29 cellular contexts compared by ENCODE assay signal in the genomic region with DNA sequence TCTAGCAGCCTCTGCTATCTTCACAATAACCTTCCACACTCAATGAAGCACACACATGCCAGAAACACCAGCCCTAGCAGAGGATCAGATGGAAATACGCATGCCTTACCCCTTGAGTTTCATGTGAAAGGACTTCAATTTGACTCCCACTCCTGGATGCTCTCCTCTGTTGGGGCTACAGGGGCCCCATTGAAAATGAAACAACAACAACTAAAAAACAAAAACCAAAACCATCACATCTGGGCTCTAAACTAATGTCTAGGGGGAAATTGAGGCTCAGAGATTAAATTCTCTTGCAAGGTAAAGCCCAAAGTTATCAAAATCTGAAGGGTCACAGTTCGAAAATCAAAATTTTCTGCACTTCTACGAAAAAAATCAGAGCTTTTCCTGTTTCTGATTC. TPM values are rescaled to one million over a fixed set of nuclear protein-coding genes. Genes with fewer than 3 reads are reported as not detected.
DNase-seq lines count a peak whose midpoint lies in the region; ATAC-seq, FAIRE-seq and TF ChIP-seq lines count a peak whose summit lies in the region.
"Had no signal": no experiment of that assay in that cellular context is flagged by ENCODE, and none has a peak within 500 bp of the region (broad histone marks: within the 10 kb centered on the region; RNA-seq: fewer than 3 reads in every experiment).

No MANE protein-coding gene starts in this region.

- H3K9ac ChIP-seq in KMS-11: no peak overlapping the region; the same call in 1 of the 2 replicates
- H3K9ac ChIP-seq: BLaER1 treated with 17β-estradiol and CSF1 and Interleukin-3, amounts not matched to agents 10 nM and 100 nM had no signal

- H3K4me2 ChIP-seq in KMS-11: peak overlapping the region; percentile 67
- no peak overlapping the region for H3K4me2 ChIP-seq in osteoblast (ENCODE audit: insufficient read depth, low read length)
- H3K4me2 ChIP-seq: BLaER1 treated with 17β-estradiol and CSF1 and Interleukin-3, amounts not matched to agents 10 nM and 100 nM had no signal

- peaks cover 11% of the 10 kb centered on the region for H3K4me1 ChIP-seq in KMS-11 (ENCODE audit: low read depth, poor library complexity, severe bottlenecking)
- no peaks in the 10 kb centered on the region for H3K4me1 ChIP-seq in osteoblast (ENCODE audit: insufficient read depth, low read length)
- H3K4me1 ChIP-seq in upper lobe of right lung: no peaks in the 10 kb centered on the region
- H3K4me1 ChIP-seq: BLaER1 treated with 17β-estradiol and CSF1 and Interleukin-3, amounts not matched to agents 10 nM and 100 nM had no signal

- H3K4me3 ChIP-seq in KMS-11 (IDR thresholded peaks at IDR 0.05; ENCODE audit: insufficient read depth, low read depth, low read length) (no peak overlapping the region), osteoblast (ENCODE audit: insufficient read depth, low read length) (no peak overlapping the region), upper lobe of right lung (no peak overlapping the region)
- H3K4me3 ChIP-seq: BLaER1 treated with 17β-estradiol and CSF1 and Interleukin-3, amounts not matched to agents 10 nM and 100 nM; K562; MG63; SK-N-MC had no signal

- H3K36me3 ChIP-seq in KMS-11 (ENCODE audit: insufficient read depth) (no peaks in the 10 kb centered on the region), osteoblast (ENCODE audit: insufficient read depth, low read length) (no peaks in the 10 kb centered on the region), upper lobe of right lung (no peaks in the 10 kb centered on the region)
- H3K36me3 ChIP-seq: BLaER1 treated with 17β-estradiol and CSF1 and Interleukin-3, amounts not matched to agents 10 nM and 100 nM; MG63 had no signal

- in situ Hi-C loops in KBM-7 (cut with MboI; ENCODE audit: low pct_unique_long_range_greater_than_20kb, low sequenced_read_pairs): no loop called here

- TF ChIP-seq POLR2A in GM12891 (IDR thresholded peaks at IDR 0.05; ENCODE audit: low read depth, low read length): no peak

- H3K27ac ChIP-seq in KMS-11: no peak overlapping the region
- no peak overlapping the region for H3K27ac ChIP-seq in osteoblast (ENCODE audit: low read depth, low read length)
- H3K27ac ChIP-seq in upper lobe of right lung: no peak overlapping the region
- H3K27ac ChIP-seq: BLaER1 treated with 17β-estradiol and CSF1 and Interleukin-3, amounts not matched to agents 10 nM and 100 nM; SK-N-MC had no signal

- TF ChIP-seq CTCF in KMS-11 (conservative IDR thresholded peaks at IDR 0.05; ENCODE audit: low read depth, low read length) (no peak), osteoblast (IDR thresholded peaks at IDR 0.05; ENCODE audit: extremely low read depth, low read depth, low read length) (no peak), upper lobe of right lung (IDR thresholded peaks at IDR 0.05) (no peak)

- intact Hi-C loops in upper lobe of right lung (cut with DNase I): no loop called here

- peak; percentile 71 for FAIRE-seq in GM12891 (lab: Jason Lieb, UNC)
- FAIRE-seq: A204.1, D721Med, HTR-8/SVneo, K562, RCC 7860 had no signal

- peak overlapping the region; percentile 62 for H2AFZ ChIP-seq in KMS-11 (ENCODE audit: low read depth)
- H2AFZ ChIP-seq in osteoblast (ENCODE audit: low read length): peak overlapping the region; percentile 14

- H3K27me3 ChIP-seq in KMS-11 (ENCODE audit: insufficient read depth, low read depth) (no peaks in the 10 kb centered on the region), osteoblast (ENCODE audit: insufficient read depth, low read length) (no peaks in the 10 kb centered on the region), upper lobe of right lung (no peaks in the 10 kb centered on the region)
- H3K27me3 ChIP-seq: BLaER1 treated with 17β-estradiol and CSF1 and Interleukin-3, amounts not matched to agents 10 nM and 100 nM had no signal

- no peaks in the 10 kb centered on the region for H4K20me1 ChIP-seq in KMS-11 (ENCODE audit: insufficient read depth)
- no peaks in the 10 kb centered on the region for H4K20me1 ChIP-seq in osteoblast (ENCODE audit: insufficient read depth, low read length)
- H4K20me1 ChIP-seq: BLaER1 treated with 17β-estradiol and CSF1 and Interleukin-3, amounts not matched to agents 10 nM and 100 nM had no signal

- no peak for DNase-seq in GM12891 (ENCODE audit: insufficient read length, low spot score)
- DNase-seq in osteoblast (ENCODE audit: insufficient read length, low spot score, missing footprints): no peak
- DNase-seq in upper lobe of right lung: no peak
- DNase-seq in NCI-H1417 treated with DMSO at 0.1 percent for 48 hours (lab: John Stamatoyannopoulos, UW): no peak
- DNase-seq in KBM-7: no peak
- DNase-seq: AML-193; CD4-positive, alpha-beta T cell; DMS53; MG63; NCI-H1436; NCI-H187; NCI-H446; NCI-H526; NCI-H82; SIG-M5; T-helper 17 cell; T1000 had no signal

- peak; percentile 68 for ATAC-seq in GM21390 (IDR thresholded peaks at IDR 0.05; ENCODE audit: unreplicated experiment)
- no peak for ATAC-seq in upper lobe of right lung
- ATAC-seq: HCT116, K562, T-helper 17 cell had no signal

- no peaks in the 10 kb centered on the region for H3K79me2 ChIP-seq in KMS-11 (ENCODE audit: insufficient read depth, low read depth)
- no peaks in the 10 kb centered on the region for H3K79me2 ChIP-seq in osteoblast (ENCODE audit: insufficient read depth, low read length)

- H3K9me3 ChIP-seq in osteoblast (ENCODE audit: low read depth, low read length): no peaks in the 10 kb centered on the region
- H3K9me3 ChIP-seq in upper lobe of right lung: no peaks in the 10 kb centered on the region
- H3K9me3 ChIP-seq: BLaER1 treated with 17β-estradiol and CSF1 and Interleukin-3, amounts not matched to agents 10 nM and 100 nM; MG63 had no signal

TF ChIP-seq in GM12891, 5 proteins besides CTCF, POLR2A, EP300 and RAD21:
- TF ChIP-seq POU2F2 (IDR thresholded peaks at IDR 0.05; ENCODE audit: low read depth, low read length) (no peak), TAF1 (IDR thresholded peaks at IDR 0.05; ENCODE audit: low read depth, low read length) (no peak), PAX5 (IDR thresholded peaks at IDR 0.05; ENCODE audit: insufficient read depth, low read length, severe bottlenecking) (no peak), POLR2AphosphoS5 (IDR thresholded peaks at IDR 0.05; ENCODE audit: low read depth, low read length) (no peak), SPI1 (IDR thresholded peaks at IDR 0.05; ENCODE audit: low read depth, low read length) (no peak)

RNA-seq across cellular contexts. Expression of a gene that starts 7.9 kb away (rescaled TPM):
- polyA plus RNA-seq in GM12891 (2012; ENCODE audit: low read depth, missing spikeins): 4.0 TPM
- total RNA-seq in osteoblast (2.7 and 4.3 TPM in 2 replicates), upper lobe of right lung (3.7 TPM)

RNA-seq across cellular contexts. Expression of a gene that starts 18.7 kb away (rescaled TPM):
- polyA plus RNA-seq in GM12891 (2012; ENCODE audit: low read depth, missing spikeins): 0.42 TPM
- total RNA-seq in osteoblast (0.29 and 0.36 TPM in 2 replicates), upper lobe of right lung (0.49 TPM)
- total RNA-seq: G401, H4, K562 had no signal
- polyA plus RNA-seq: K562 had no signal

RNA-seq across cellular contexts. Expression of a gene that starts 44.2 kb away (rescaled TPM):
- 0.69 TPM for polyA plus RNA-seq in GM12891 (2012; ENCODE audit: low read depth, missing spikeins)
- total RNA-seq in osteoblast (0.36 and 1.2 TPM in 2 replicates), upper lobe of right lung (not detected)
- total RNA-seq: CD4-positive, alpha-beta T cell; G401; T-helper 17 cell had no signal
